12 cellular contexts compared by ENCODE assay signal in the genomic region with DNA sequence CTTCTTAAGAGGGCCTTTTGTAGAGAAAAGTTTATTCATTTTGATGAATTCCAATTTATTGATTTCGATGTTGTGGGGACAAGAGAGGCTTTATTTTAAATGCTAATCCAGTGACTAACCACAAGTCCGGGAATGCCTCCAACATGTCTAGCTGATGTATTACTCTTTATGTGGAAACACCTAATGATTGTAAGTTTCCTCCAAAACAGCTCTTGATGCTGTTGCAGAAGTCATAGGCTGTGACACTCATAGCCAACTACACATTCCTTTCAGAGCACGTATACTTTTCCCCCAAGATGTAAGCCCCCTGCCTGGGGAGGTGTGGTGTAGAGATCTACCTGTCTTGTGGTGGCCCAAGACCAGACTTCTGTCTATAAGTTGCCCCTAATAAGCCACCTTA.
DNase-seq lines count a peak whose midpoint lies in the region; ATAC-seq and TF ChIP-seq lines count a peak whose summit lies in the region.
"Had no signal": no experiment of that assay in that cellular context is flagged by ENCODE, and none has a peak within 500 bp of the region (broad histone marks: within the 10 kb centered on the region; RNA-seq: fewer than 3 reads in every experiment).

No MANE protein-coding gene starts in this region.

- WGBS in aorta, 2 donors = 4% methylated on average over 3 of the region's 3 CpGs

- H3K27ac ChIP-seq in aorta (ENCODE audit: low read depth in 1 of 2, low read length in 2 of 2) = peak overlapping the region in 1 of 2 donors; percentile 76

- intact Hi-C loops in aorta (cut with DNase I) = no loop called here

- H3K9me3 ChIP-seq in aorta (ENCODE audit: control insufficient read depth, low read length) = no peaks in the 10 kb centered on the region

- TF ChIP-seq CTCF in fibroblast of pulmonary artery (IDR thresholded peaks at IDR 0.05; ENCODE audit: low read length, missing control alignments) = no peak

- peak; percentile 72 for ATAC-seq in SK-N-SH treated with all-trans-retinoic acid at 6 μM for 48 hours
- ATAC-seq in aorta (ENCODE audit: low FRiP score) = peak; percentile 24
- no peak for ATAC-seq in left lobe of liver
- ATAC-seq: left colon had no signal

- H3K36me3 ChIP-seq in aorta (ENCODE audit: control insufficient read depth in 1 of 2, insufficient read depth in 2 of 2, low read length in 1 of 2) = no peaks in the 10 kb centered on the region

- H3K27me3 ChIP-seq in aorta (ENCODE audit: control insufficient read depth in 1 of 2, insufficient read depth in 2 of 2, low read length in 1 of 2) = no peaks in the 10 kb centered on the region

- DNase-seq in NOMO-1 treated with DMSO at 0.1 percent for 48 hours (lab: John Stamatoyannopoulos, UW; ENCODE audit: unreplicated experiment) = peak; percentile 31
- no peak for DNase-seq in NOMO-1 treated with dmso at 0.1 percent for 144 hours (lab: John Stamatoyannopoulos, UW; ENCODE audit: unreplicated experiment)
- peak; percentile 93 for DNase-seq in fibroblast of pulmonary artery (ENCODE audit: low read depth)
- no peak for DNase-seq in aorta
- DNase-seq in G401 (ENCODE audit: low spot score) = no peak
- no peak for DNase-seq in DMS153 (lab: John Stamatoyannopoulos, UW)
- no peak for DNase-seq in left lobe of liver (ENCODE audit: low spot score)
- DNase-seq: activated naive CD4-positive, alpha-beta T cell treated with anti-CD3 and anti-CD28 coated beads for 36 hours; left colon; NCI-H2029; RPMI8226 had no signal

- H3K4me1 ChIP-seq in aorta (ENCODE audit: control insufficient read depth in 1 of 2, insufficient read depth in 2 of 2, low read length in 2 of 2) = no peaks in the 10 kb centered on the region

- H3K4me3 ChIP-seq in fibroblast of pulmonary artery (replicated peaks; ENCODE audit: low read depth, low read length) (no peak overlapping the region), aorta (ENCODE audit: low read length in 2 of 2) (no peak overlapping the region)

- in situ Hi-C loops in G401 (cut with HindIII; ENCODE audit: low sequenced_read_pairs) = no loop called here

TF ChIP-seq in SK-N-SH treated with all-trans-retinoic acid at 6 μM for 48 hours, 23 proteins besides CTCF, POLR2A, EP300 and RAD21:
- TF ChIP-seq ZC3H10 (CRISPR knock-in tag; IDR thresholded peaks at IDR 0.05) (peak; percentile 70; the same call in 1 of the 2 replicates), ZNF70 (CRISPR knock-in tag; IDR thresholded peaks at IDR 0.05) (no peak)
- TF ChIP-seq, protein P1, sequence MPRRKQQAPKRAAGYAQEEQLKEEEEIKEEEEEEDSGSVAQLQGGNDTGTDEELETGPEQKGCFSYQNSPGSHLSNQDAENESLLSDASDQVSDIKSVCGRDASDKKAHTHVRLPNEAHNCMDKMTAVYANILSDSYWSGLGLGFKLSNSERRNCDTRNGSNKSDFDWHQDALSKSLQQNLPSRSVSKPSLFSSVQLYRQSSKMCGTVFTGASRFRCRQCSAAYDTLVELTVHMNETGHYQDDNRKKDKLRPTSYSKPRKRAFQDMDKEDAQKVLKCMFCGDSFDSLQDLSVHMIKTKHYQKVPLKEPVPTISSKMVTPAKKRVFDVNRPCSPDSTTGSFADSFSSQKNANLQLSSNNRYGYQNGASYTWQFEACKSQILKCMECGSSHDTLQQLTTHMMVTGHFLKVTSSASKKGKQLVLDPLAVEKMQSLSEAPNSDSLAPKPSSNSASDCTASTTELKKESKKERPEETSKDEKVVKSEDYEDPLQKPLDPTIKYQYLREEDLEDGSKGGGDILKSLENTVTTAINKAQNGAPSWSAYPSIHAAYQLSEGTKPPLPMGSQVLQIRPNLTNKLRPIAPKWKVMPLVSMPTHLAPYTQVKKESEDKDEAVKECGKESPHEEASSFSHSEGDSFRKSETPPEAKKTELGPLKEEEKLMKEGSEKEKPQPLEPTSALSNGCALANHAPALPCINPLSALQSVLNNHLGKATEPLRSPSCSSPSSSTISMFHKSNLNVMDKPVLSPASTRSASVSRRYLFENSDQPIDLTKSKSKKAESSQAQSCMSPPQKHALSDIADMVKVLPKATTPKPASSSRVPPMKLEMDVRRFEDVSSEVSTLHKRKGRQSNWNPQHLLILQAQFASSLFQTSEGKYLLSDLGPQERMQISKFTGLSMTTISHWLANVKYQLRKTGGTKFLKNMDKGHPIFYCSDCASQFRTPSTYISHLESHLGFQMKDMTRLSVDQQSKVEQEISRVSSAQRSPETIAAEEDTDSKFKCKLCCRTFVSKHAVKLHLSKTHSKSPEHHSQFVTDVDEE (CRISPR knock-in tag; IDR thresholded peaks at IDR 0.05) = no peak

Comparison
In these comparisons a context has a peak if more than half of its experiments do, and no peak if none do; other contexts are left out.
1. DNase-seq: peak in NOMO-1 treated with DMSO at 0.1 percent for 48 hours (single experiment) and fibroblast of pulmonary artery (single experiment); none in NOMO-1 treated with dmso at 0.1 percent for 144 hours (single experiment), aorta (0 of 2), G401 (single experiment), DMS153 (single experiment) and left lobe of liver (single experiment).